ENCODE assay signal across 8 cellular contexts in genomic region chr6:106444777-106445507, GRCh38.
DNase-seq lines count a peak whose midpoint lies in the region; ATAC-seq and TF ChIP-seq lines count a peak whose summit lies in the region.

No MANE protein-coding gene starts in this region.

- H3K27ac ChIP-seq in tibial nerve: no peak overlapping the region

- peak; percentile 62 to 81 (median 75) for TF ChIP-seq CTCF in tibial nerve (IDR thresholded peaks at IDR 0.05)

- ATAC-seq in GM19035 (IDR thresholded peaks at IDR 0.05; ENCODE audit: unreplicated experiment) (peak; percentile 72), HG02623 (IDR thresholded peaks at IDR 0.05; ENCODE audit: unreplicated experiment) (no peak)

- H3K36me3 ChIP-seq in tibial nerve: no peaks in the 10 kb centered on the region

- no peaks in the 10 kb centered on the region for H3K9me3 ChIP-seq in tibial nerve

- TF ChIP-seq EP300 in tibial nerve (IDR thresholded peaks at IDR 0.05): no peak

- WGBS in tibial nerve, 2 donors: 30 to 37% methylated on average over 4 of the region's 4 CpGs

- H3K27me3 ChIP-seq in tibial nerve: peaks cover 0 to 3% of the 10 kb centered on the region in 2 donors

- TF ChIP-seq POLR2A in tibial nerve (IDR thresholded peaks at IDR 0.05): no peak

- DNase-seq in DMS153 (lab: John Stamatoyannopoulos, UW) (peak; percentile 65), OCI-M2 (lab: John Stamatoyannopoulos, UW; ENCODE audit: unreplicated experiment) (peak; percentile 38), cerebellar cortex (ENCODE audit: low spot score) (peak; percentile 41), left kidney (ENCODE audit: low read depth, low spot score) (peak; percentile 80), tibial nerve (ENCODE audit: low spot score in 2 of 2) (peak in 1 of 2 donors; percentile 39)
- peak; percentile 73 for DNase-seq in Jurkat, Clone E6-1 (ENCODE audit: low read depth, low spot score)

- H3K4me3 ChIP-seq in Jurkat, Clone E6-1 (ENCODE audit: low read length): no peak overlapping the region
- H3K4me3 ChIP-seq in tibial nerve: no peak overlapping the region

- no peaks in the 10 kb centered on the region for H3K4me1 ChIP-seq in tibial nerve
